ENCODE assay signal across 13 cellular contexts in the genomic region with DNA sequence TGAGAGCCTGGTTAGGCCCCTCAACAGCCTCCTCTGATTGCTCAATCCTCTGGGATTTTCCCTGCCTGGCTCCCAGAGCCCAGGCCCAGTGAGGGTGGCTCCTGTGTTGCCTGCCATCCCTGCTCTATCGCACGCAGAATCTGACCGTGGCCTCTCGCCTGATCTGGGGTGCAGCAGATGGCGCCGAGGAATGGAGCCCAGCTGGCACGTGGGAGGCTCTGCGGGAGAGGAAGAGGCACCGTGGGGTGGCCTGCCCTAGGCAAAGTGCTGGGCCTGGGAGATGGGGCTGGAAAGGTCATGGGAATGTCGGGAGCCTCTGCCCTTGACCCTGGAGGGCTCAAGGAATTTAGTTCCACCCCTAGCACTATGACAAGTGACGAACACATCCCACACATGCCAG. TPM values are rescaled to one million over a fixed set of nuclear protein-coding genes. Genes with fewer than 3 reads are reported as not detected.
"Had no signal": no experiment of that assay in that cellular context is flagged by ENCODE, and none has a peak within 500 bp of the region (broad histone marks: within the 10 kb centered on the region; RNA-seq: fewer than 3 reads in every experiment).

No MANE protein-coding gene starts in this region.

- H3K36me3 Mint-ChIP-seq: naive B cell, type B pancreatic cell had no signal

- H3K4me1 Mint-ChIP-seq: naive B cell had no signal

- DNase-seq: effector CD8-positive, alpha-beta T cell; heart left ventricle; hippocampal formation; left colon; mesendoderm; naive B cell; sigmoid colon; stimulated activated naive CD4-positive, alpha-beta T cell; stomach had no signal

- H3K4me3 Mint-ChIP-seq: naive B cell, type B pancreatic cell had no signal

- H3K27ac Mint-ChIP-seq: type B pancreatic cell had no signal

- ATAC-seq: esophagus mucosa, heart left ventricle, left colon had no signal

- H3K9me3 Mint-ChIP-seq: type B pancreatic cell had no signal

RNA-seq across cellular contexts. Expression of gene SV2B, which starts 10.3 kb away (rescaled TPM):
- total RNA-seq: osteoblast, pulmonary artery endothelial cell had no signal
